8 cellular contexts compared by ENCODE assay signal in the genomic region with DNA sequence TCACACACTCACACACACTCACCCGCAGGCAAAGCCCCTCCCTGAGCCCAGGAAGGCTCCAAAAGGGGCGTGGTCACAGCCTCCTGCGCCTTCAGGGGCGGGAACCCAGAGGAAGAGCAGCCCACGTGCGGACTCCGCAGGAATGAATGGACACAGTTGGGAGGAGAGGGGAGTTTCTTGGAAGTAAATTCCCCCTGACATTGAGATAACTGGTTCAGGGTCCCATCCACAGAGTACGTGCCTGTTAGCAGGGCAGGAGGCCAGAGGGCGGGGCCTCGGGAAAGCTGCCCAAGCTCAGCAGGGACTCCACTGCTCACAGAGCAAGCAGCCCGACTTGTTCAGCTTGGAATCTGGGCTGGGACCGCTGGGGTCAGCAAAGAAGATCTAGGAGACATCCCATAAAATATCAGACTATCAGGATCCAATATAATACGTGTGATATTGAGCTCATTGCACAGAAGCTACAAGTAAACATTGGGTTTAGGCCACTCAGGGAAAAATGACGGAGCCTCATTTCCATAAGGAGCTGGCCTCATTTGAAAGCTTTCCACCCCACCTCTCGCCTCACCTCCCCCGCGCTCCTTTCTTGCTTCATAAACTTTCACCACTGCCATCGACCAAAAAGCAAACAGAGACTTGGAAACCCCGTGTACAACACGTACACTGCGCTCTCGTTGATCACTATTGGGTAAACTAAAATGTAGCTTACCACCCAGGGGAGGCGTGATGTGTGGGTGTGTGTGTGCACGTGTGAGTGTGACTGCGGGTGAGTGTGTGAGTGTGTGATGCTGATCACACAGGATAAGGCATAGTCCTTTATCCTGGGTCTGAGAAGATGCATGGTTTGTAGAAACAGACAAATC. TPM values are rescaled to one million over a fixed set of nuclear protein-coding genes. Genes with fewer than 3 reads are reported as not detected.
DNase-seq lines count a peak whose midpoint lies in the region.

No MANE protein-coding gene starts in this region.

- no peak overlapping the region for H3K27ac ChIP-seq in epithelial cell of prostate

- DNase-seq in COLO668 (lab: John Stamatoyannopoulos, UW; ENCODE audit: unreplicated experiment), result peak; percentile 31
- DNase-seq in NCI-H187 treated with DMSO at 0.1 percent for 48 hours (lab: John Stamatoyannopoulos, UW), result peak; percentile 16
- DNase-seq in epithelial cell of prostate (ENCODE audit: low read depth, low spot score), result peak; percentile 37
- peak; percentile 47 for DNase-seq in myocyte (ENCODE audit: low read depth)
- DNase-seq in stimulated activated CD4-positive, alpha-beta T cell treated with anti-CD3 and anti-CD28 coated beads, Interleukin-12 subunit alpha, Interleukin-12 subunit beta, amount 100 ng/mL, for 4 hours, result no peak
- DNase-seq in NCI-H1436 (lab: John Stamatoyannopoulos, UW), result no peak
- no peak for DNase-seq in ureter (ENCODE audit: low spot score)
- DNase-seq in GDM1 (lab: John Stamatoyannopoulos, UW), result no peak

RNA-seq across cellular contexts. Expression of a gene that starts 36.0 kb away (rescaled TPM):
- 39.4 and 51.5 TPM in 2 replicates for total RNA-seq in myocyte
- 49.2 TPM for polyA plus RNA-seq in myocyte (2012)
- 46.6 TPM for total RNA-seq in ureter

Comparison
In these comparisons a context has a peak if more than half of its experiments do, and no peak if none do; other contexts are left out.
1. DNase-seq: peak in COLO668 (single experiment), NCI-H187 treated with DMSO at 0.1 percent for 48 hours (single experiment), epithelial cell of prostate (single experiment) and myocyte (single experiment); none in stimulated activated CD4-positive, alpha-beta T cell treated with anti-CD3 and anti-CD28 coated beads, Interleukin-12 subunit alpha, Interleukin-12 subunit beta, amount 100 ng/mL, for 4 hours (single experiment), NCI-H1436 (single experiment), ureter (single experiment) and GDM1 (single experiment).